Comparison of ENCODE assay signal across 10 cellular contexts in genomic region chr3:42263354-42264346, GRCh38. TPM values are rescaled to one million over a fixed set of nuclear protein-coding genes. Genes with fewer than 3 reads are reported as not detected.
DNase-seq lines count a peak whose midpoint lies in the region; ATAC-seq and TF ChIP-seq lines count a peak whose summit lies in the region.
"Had no signal": no experiment of that assay in that cellular context is flagged by ENCODE, and none has a peak within 500 bp of the region (broad histone marks: within the 10 kb centered on the region; RNA-seq: fewer than 3 reads in every experiment).

No MANE protein-coding gene starts in this region.

- H3K27me3 ChIP-seq in upper lobe of right lung (peaks cover 54% of the 10 kb centered on the region), BE2C (peaks cover 40% of the 10 kb centered on the region)

- H3K36me3 Mint-ChIP-seq in activated naive CD8-positive, alpha-beta T cell: no peaks in the 10 kb centered on the region

- peak overlapping the region; percentile 29 for H3K4me3 ChIP-seq in upper lobe of right lung
- H3K4me3 ChIP-seq in BE2C (ENCODE audit: low read depth, low read length): no peak overlapping the region

- intact Hi-C loops in upper lobe of right lung (cut with DNase I): no loop called here

- DNase-seq in stimulated activated CD4-positive, alpha-beta T cell treated with anti-CD3 and anti-CD28 coated beads, Interleukin-15, amount 100 ng/mL, for 24 hours: peak; percentile 41
- no peak for DNase-seq in stimulated activated CD4-positive, alpha-beta T cell treated with anti-CD3 and anti-CD28 coated beads, Interleukin-4, amount 100 ng/mL, for 4 hours
- DNase-seq in left lobe of liver (ENCODE audit: low spot score) (no peak), upper lobe of right lung (no peak), BE2C (no peak), Kasumi-1 (lab: John Stamatoyannopoulos, UW) (no peak)
- DNase-seq: DND-41, midbrain had no signal

- H3K27ac ChIP-seq in upper lobe of right lung: no peak overlapping the region

- ATAC-seq in left lobe of liver: peak; percentile 41
- peak; percentile 50 for ATAC-seq in upper lobe of right lung
- no peak for ATAC-seq in HG03196 (IDR thresholded peaks at IDR 0.05; ENCODE audit: unreplicated experiment)

- peaks cover 23% of the 10 kb centered on the region for H3K27me3 Mint-ChIP-seq in activated naive CD8-positive, alpha-beta T cell

- H3K9me3 Mint-ChIP-seq in activated naive CD8-positive, alpha-beta T cell (ENCODE audit: low read depth): no peaks in the 10 kb centered on the region

- peaks cover 11% of the 10 kb centered on the region for H3K4me1 Mint-ChIP-seq in activated naive CD8-positive, alpha-beta T cell (ENCODE audit: low read depth)

- H3K36me3 ChIP-seq in upper lobe of right lung: no peaks in the 10 kb centered on the region
- H3K36me3 ChIP-seq in BE2C: no peaks in the 10 kb centered on the region

- H3K27ac Mint-ChIP-seq in activated naive CD8-positive, alpha-beta T cell: no peak overlapping the region

- peak overlapping the region; percentile 56 for H3K4me3 Mint-ChIP-seq in activated naive CD8-positive, alpha-beta T cell

- TF ChIP-seq CTCF in upper lobe of right lung (IDR thresholded peaks at IDR 0.05): no peak
- no peak for TF ChIP-seq CTCF in BE2C (IDR thresholded peaks at IDR 0.05; ENCODE audit: low read depth, low read length)

- H3K9me3 ChIP-seq in upper lobe of right lung (no peaks in the 10 kb centered on the region), BE2C (no peaks in the 10 kb centered on the region)

- H3K4me1 ChIP-seq in upper lobe of right lung: peaks cover 15% of the 10 kb centered on the region
- H3K4me1 ChIP-seq in BE2C: no peaks in the 10 kb centered on the region

RNA-seq across cellular contexts. Expression of gene CCK, which starts 2.3 kb away (rescaled TPM):
- total RNA-seq in left lobe of liver (not detected), upper lobe of right lung (0.67 TPM)
- polyA plus RNA-seq in BE2C (2012; ENCODE audit: insufficient read depth, insufficient read length, low read depth): not detected
